ENCODE assay signal across 22 cellular contexts in the genomic region with DNA sequence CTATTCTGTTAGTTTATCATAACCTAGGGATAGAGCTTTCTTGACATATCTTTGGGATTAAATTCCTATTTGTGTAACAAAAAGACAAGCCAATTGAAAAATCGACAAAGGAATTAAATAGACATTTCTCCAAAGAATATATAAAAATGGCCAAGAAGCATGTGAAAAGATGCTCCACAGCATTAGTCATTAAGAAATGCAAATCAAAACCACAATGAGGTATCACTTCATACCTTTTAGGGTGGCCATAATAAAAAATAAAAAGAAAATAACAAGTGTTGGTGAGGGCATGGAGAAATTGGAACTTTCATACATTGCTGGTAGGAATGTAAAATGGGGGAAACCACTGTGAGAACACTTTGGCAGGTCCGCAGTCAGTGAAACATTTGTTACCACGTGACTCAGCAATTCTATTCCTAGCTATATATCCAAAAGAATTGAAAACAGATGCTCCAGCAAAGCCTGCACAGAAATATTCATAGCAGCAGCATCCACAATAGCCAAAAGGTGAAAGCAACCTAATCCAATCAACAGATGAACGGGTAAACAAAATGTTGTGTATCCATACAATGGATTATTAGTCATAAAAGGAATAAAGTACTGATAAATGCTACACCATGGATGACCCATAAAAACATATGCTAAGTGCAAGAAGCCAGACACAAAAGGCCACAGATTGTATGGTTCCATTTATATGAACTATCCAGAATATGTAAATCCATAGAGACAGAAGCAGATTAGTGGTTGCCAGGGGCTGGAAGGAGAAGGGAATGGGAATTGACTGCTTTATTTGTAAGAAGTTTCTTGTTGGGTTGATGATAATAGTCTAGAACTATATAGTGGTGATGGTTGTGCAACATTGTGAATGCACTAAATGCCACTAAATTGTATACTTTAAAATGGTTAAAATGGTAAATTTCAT. TPM values are rescaled to one million over a fixed set of nuclear protein-coding genes. Genes with fewer than 3 reads are reported as not detected.
DNase-seq lines count a peak whose midpoint lies in the region; ATAC-seq lines count a peak whose summit lies in the region.
"Had no signal": no experiment of that assay in that cellular context is flagged by ENCODE, and none has a peak within 500 bp of the region (broad histone marks: within the 10 kb centered on the region; RNA-seq: fewer than 3 reads in every experiment).

No MANE protein-coding gene starts in this region.

- no peak overlapping the region for H3K4ac ChIP-seq in mesenchymal stem cell (ENCODE audit: low read depth in 1 of 2, low read length in 2 of 2)

- H3K4me2 ChIP-seq in mesenchymal stem cell (ENCODE audit: low read length, poor library complexity, severe bottlenecking): no peak overlapping the region

- H3K9ac ChIP-seq in mesenchymal stem cell (ENCODE audit: low read length): no peak overlapping the region

- no peak overlapping the region for H2BK12ac ChIP-seq in mesenchymal stem cell (ENCODE audit: low read length in 2 of 2)

- H2BK120ac ChIP-seq in mesenchymal stem cell (ENCODE audit: low read depth, low read length): no peak overlapping the region

- no peaks in the 10 kb centered on the region for H3K36me3 ChIP-seq in mesenchymal stem cell (ENCODE audit: control insufficient read depth in 1 of 2, insufficient read depth in 2 of 2, low read depth in 1 of 2, low read length in 2 of 2)
- H3K36me3 ChIP-seq: neutrophil, prostate gland, thoracic aorta had no signal

- no peaks in the 10 kb centered on the region for H3K4me1 ChIP-seq in mesenchymal stem cell (ENCODE audit: control insufficient read depth, insufficient read depth, low read depth, low read length)
- H3K4me1 ChIP-seq: body of pancreas, prostate gland had no signal

- no peak overlapping the region for H3K23ac ChIP-seq in mesenchymal stem cell (ENCODE audit: low read length in 2 of 2)

- no peak overlapping the region for H2AFZ ChIP-seq in mesenchymal stem cell (ENCODE audit: low read depth, low read length)

- H2AK5ac ChIP-seq in mesenchymal stem cell (ENCODE audit: low read length, severe bottlenecking): no peak overlapping the region

- H2BK15ac ChIP-seq in mesenchymal stem cell (ENCODE audit: low read depth, poor library complexity, severe bottlenecking): no peak overlapping the region

- H3K14ac ChIP-seq in mesenchymal stem cell (ENCODE audit: low read length in 2 of 2): no peak overlapping the region

- ATAC-seq in GM19463 (IDR thresholded peaks at IDR 0.05; ENCODE audit: unreplicated experiment) (peak; percentile 23), HG03565 (IDR thresholded peaks at IDR 0.05; ENCODE audit: unreplicated experiment) (no peak), HG03469 (IDR thresholded peaks at IDR 0.05; ENCODE audit: unreplicated experiment) (no peak)
- ATAC-seq: body of pancreas; Right ventricle myocardium inferior; stimulated activated effector memory CD8-positive, alpha-beta T cell treated with anti-CD3 and anti-CD28 coated beads, Interleukin-12 subunit alpha, Interleukin-12 subunit beta, amount 100 ng/mL, for 72 hours had no signal

- H2BK5ac ChIP-seq in mesenchymal stem cell (ENCODE audit: low read depth, low read length, poor library complexity, severe bottlenecking): no peak overlapping the region

- H3K18ac ChIP-seq in mesenchymal stem cell (ENCODE audit: low read depth in 1 of 2, low read length in 2 of 2): no peak overlapping the region

- no peak overlapping the region for H3K4me3 ChIP-seq in mesenchymal stem cell (ENCODE audit: insufficient read depth in 1 of 2, low read depth in 1 of 2, low read length in 2 of 2)
- H3K4me3 ChIP-seq: body of pancreas, prostate gland, thoracic aorta had no signal

- H3K27ac ChIP-seq in mesenchymal stem cell (ENCODE audit: low read length, poor library complexity, severe bottlenecking): no peak overlapping the region
- H3K27ac ChIP-seq: body of pancreas, neutrophil, prostate gland, thoracic aorta had no signal

- DNase-seq in EH (ENCODE audit: low read depth): peak; percentile 22
- DNase-seq in RPMI7951 (ENCODE audit: low read depth): peak; percentile 42
- DNase-seq in fibroblast of gingiva (ENCODE audit: low read depth): peak; percentile 33
- DNase-seq in mesenchymal stem cell: no peak
- DNase-seq in stimulated activated CD4-positive, alpha-beta T cell treated with anti-CD3 and anti-CD28 coated beads, Interleukin-2, amount 100 ng/mL, for 48 hours: no peak
- DNase-seq: activated CD4-positive, alpha-beta T cell treated with anti-CD3 and anti-CD28 coated beads for 1 hour; body of pancreas; effector memory CD4-positive, alpha-beta T cell; EL; NCI-H1694; NCI-H2171; NCI-H69 had no signal

- no peaks in the 10 kb centered on the region for H3K9me3 ChIP-seq in mesenchymal stem cell (ENCODE audit: control insufficient read depth, low read length)
- H3K9me3 ChIP-seq: body of pancreas, neutrophil, prostate gland, thoracic aorta had no signal

- H4K91ac ChIP-seq in mesenchymal stem cell (ENCODE audit: low read length): no peak overlapping the region

- H4K8ac ChIP-seq in mesenchymal stem cell (ENCODE audit: low read length): no peak overlapping the region

- H3K79me1 ChIP-seq in mesenchymal stem cell (replicated peaks; ENCODE audit: low read length, poor library complexity, severe bottlenecking): no peaks in the 10 kb centered on the region

- no peaks in the 10 kb centered on the region for H3K27me3 ChIP-seq in mesenchymal stem cell (ENCODE audit: control insufficient read depth in 1 of 2, insufficient read depth in 1 of 2, low read length in 2 of 2)
- H3K27me3 ChIP-seq: body of pancreas, neutrophil had no signal

- WGBS in mesenchymal stem cell: 65% methylated on average over 2 of the region's 4 CpGs

RNA-seq across cellular contexts. Expression of gene SPAG6, which starts 20.6 kb away (rescaled TPM):
- total RNA-seq in RPMI7951 (2014; rRNA removed; shearing (Covaris generic)): not detected in 2 replicates
- not detected for polyA plus RNA-seq in mesenchymal stem cell (2013, experiment 1 of 2)
- not detected for polyA plus RNA-seq in mesenchymal stem cell (2013, experiment 2 of 2)
- total RNA-seq: lung microvascular endothelial cell, Right ventricle myocardium inferior, thoracic aorta had no signal
- polyA plus RNA-seq: esophagus had no signal

RNA-seq across cellular contexts. Expression of gene BMI1, which starts 45.0 kb away (rescaled TPM):
- 95.8 and 114 TPM in 2 replicates for total RNA-seq in RPMI7951 (2014; rRNA removed; shearing (Covaris generic))
- polyA plus RNA-seq in mesenchymal stem cell (2013, experiment 1 of 2): 9.3 TPM
- polyA plus RNA-seq in mesenchymal stem cell (2013, experiment 2 of 2): 9.1 TPM

RNA-seq across cellular contexts. Expression of gene COMMD3, which starts 49.7 kb away (rescaled TPM):
- total RNA-seq in RPMI7951 (2014; rRNA removed; shearing (Covaris generic)): 85.3 and 92.9 TPM in 2 replicates
- polyA plus RNA-seq in mesenchymal stem cell (2013, experiment 1 of 2): 46.7 TPM
- polyA plus RNA-seq in mesenchymal stem cell (2013, experiment 2 of 2): 49.3 TPM

Comparison
In these comparisons a context has a peak if more than half of its experiments do, and no peak if none do; other contexts are left out.
1. DNase-seq: peak in EH (single experiment), RPMI7951 (single experiment) and fibroblast of gingiva (single experiment); none in mesenchymal stem cell (single experiment) and stimulated activated CD4-positive, alpha-beta T cell treated with anti-CD3 and anti-CD28 coated beads, Interleukin-2, amount 100 ng/mL, for 48 hours (0 of 2).